9 cellular contexts compared by ENCODE assay signal in the genomic region with DNA sequence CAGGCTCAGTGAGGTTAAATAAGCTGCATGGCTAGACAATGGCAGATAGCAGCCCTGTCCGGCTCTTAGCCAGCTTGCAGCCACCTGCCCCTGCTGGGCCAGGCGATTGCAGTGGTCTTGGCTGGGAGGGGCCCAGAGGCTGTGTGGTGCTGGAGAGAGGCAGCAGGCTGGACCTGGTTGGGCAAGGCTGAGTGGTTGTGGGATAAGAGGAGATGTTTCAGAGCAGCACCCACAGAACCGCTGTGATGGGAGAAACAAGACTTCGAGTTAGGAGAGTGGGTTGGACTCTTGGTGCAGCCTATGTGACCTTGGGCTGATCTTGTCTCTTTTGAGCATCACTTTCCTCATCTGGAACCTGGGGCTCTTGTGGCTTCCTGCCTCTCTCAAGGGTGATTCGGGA. TPM values are rescaled to one million over a fixed set of nuclear protein-coding genes. Genes with fewer than 3 reads are reported as not detected.
DNase-seq lines count a peak whose midpoint lies in the region; ATAC-seq, FAIRE-seq and TF ChIP-seq lines count a peak whose summit lies in the region.
"Had no signal": no experiment of that assay in that cellular context is flagged by ENCODE, and none has a peak within 500 bp of the region (broad histone marks: within the 10 kb centered on the region; RNA-seq: fewer than 3 reads in every experiment).

No MANE protein-coding gene starts in this region.

- ATAC-seq in activated B cell treated with CpG ODN at 0.5 μM for 24 hours (ENCODE audit: low read depth) = no peak
- peak; percentile 65 for ATAC-seq in HepG2
- ATAC-seq in upper lobe of right lung = no peak
- no peak for ATAC-seq in HG03520 (IDR thresholded peaks at IDR 0.05; ENCODE audit: unreplicated experiment)

- intact Hi-C loops in activated B cell treated with CpG ODN at 0.5 μM for 24 hours (cut with micrococcal nuclease) = loop anchor here (1.0 kb wide), 2 partner anchors 7 to 14 kb away; no protein-coding TSS in a partner anchor
- intact Hi-C loops in HepG2 (cut with micrococcal nuclease; ENCODE audit: unreplicated experiment) = no loop called here
- intact Hi-C loops in upper lobe of right lung (cut with DNase I) = no loop called here

- FAIRE-seq in HepG2 (lab: Jason Lieb, UNC) = no peak

- peaks cover 64% of the 10 kb centered on the region for H3K4me1 Mint-ChIP-seq in activated B cell treated with CpG ODN at 0.5 μM for 24 hours

- no peak overlapping the region for H3K27ac ChIP-seq in HepG2 (ENCODE audit: extremely low read length, insufficient read depth, low read length)
- H3K27ac ChIP-seq in upper lobe of right lung = peak overlapping the region; percentile 32

- no peaks in the 10 kb centered on the region for H3K27me3 Mint-ChIP-seq in activated B cell treated with CpG ODN at 0.5 μM for 24 hours

- CTCF ChIA-PET in activated B cell treated with CpG ODN at 0.5 μM for 24 hours (lab: Charles Lee) = interaction anchor here (1.2 to 1.3 kb wide), 2 partner anchors 14 to 103 kb away, joined by 3 to 6 read pairs; no protein-coding TSS in a partner anchor
- CTCF ChIA-PET in HepG2 (lab: Yijun Ruan, JAX; ENCODE audit: low intra/inter-chr PET ratio, low total read pairs) = no interaction called here

- TF ChIP-seq CTCF in activated B cell treated with CpG ODN at 0.5 μM for 24 hours (IDR thresholded peaks at IDR 0.05) (no peak), HepG2 (CRISPR knock-in tag; IDR thresholded peaks at IDR 0.05) (no peak), upper lobe of right lung (IDR thresholded peaks at IDR 0.05) (no peak)

- no peaks in the 10 kb centered on the region for H3K27me3 ChIP-seq in HepG2 (ENCODE audit: control insufficient read depth in 1 of 2, insufficient read depth in 2 of 2, low read length in 2 of 2)
- no peaks in the 10 kb centered on the region for H3K27me3 ChIP-seq in upper lobe of right lung
- H3K27me3 ChIP-seq: heart left ventricle had no signal

- no peaks in the 10 kb centered on the region for H3K36me3 ChIP-seq in HepG2 (replicated peaks in 1 of 2; ENCODE audit: control insufficient read depth in 1 of 2, insufficient read depth in 2 of 2, low read length in 2 of 2)
- H3K36me3 ChIP-seq in upper lobe of right lung = no peaks in the 10 kb centered on the region
- H3K36me3 ChIP-seq: heart left ventricle had no signal

- H4K20me1 ChIP-seq in HepG2 (ENCODE audit: insufficient read depth, low read length) = no peaks in the 10 kb centered on the region

- in situ Hi-C loops in HepG2 (cut with HindIII; ENCODE audit: extremely low pct_ligation_motif_present, low pct_unique_long_range_greater_than_20kb) = no loop called here

- 30% methylated on average over 5 of the region's 5 CpGs for WGBS in HepG2 (ENCODE audit: low lambda C conversion rate)

- POLR2A ChIA-PET in activated B cell treated with CpG ODN at 0.5 μM for 24 hours (lab: Charles Lee) (interaction anchor here (1.0 to 3.3 kb wide), 4 partner anchors 13 to 101 kb away, joined by 3 to 18 read pairs (median 11); no protein-coding TSS in a partner anchor), HepG2 (lab: Yijun Ruan, JAX) (no interaction called here)

- H3K4me2 ChIP-seq in HepG2 (ENCODE audit: low read depth, low read length) = no peak overlapping the region

- no peak overlapping the region for H2AFZ ChIP-seq in HepG2 (ENCODE audit: low read length)

- H3K9ac ChIP-seq in HepG2 (ENCODE audit: insufficient read depth, low read depth, low read length) = no peak overlapping the region

- no peaks in the 10 kb centered on the region for H3K9me3 ChIP-seq in HepG2 (ENCODE audit: low read length)
- no peaks in the 10 kb centered on the region for H3K9me3 ChIP-seq in upper lobe of right lung
- H3K9me3 ChIP-seq: heart left ventricle had no signal

- DNase-seq in stimulated activated CD4-positive, alpha-beta T cell treated with anti-CD3 and anti-CD28 coated beads, Interleukin-4, amount 100 ng/mL, for 24 hours = peak; percentile 48
- no peak for DNase-seq in stimulated activated CD4-positive, alpha-beta T cell treated with anti-CD3 and anti-CD28 coated beads, Interleukin-12 subunit alpha, Interleukin-12 subunit beta, amount 100 ng/mL, for 4 hours
- DNase-seq in activated B cell treated with CpG ODN at 0.5 μM for 24 hours = no peak
- DNase-seq in HepG2 (ENCODE audit: low spot score) = no peak
- no peak for DNase-seq in upper lobe of right lung
- no peak for DNase-seq in NCI-H1436 (lab: John Stamatoyannopoulos, UW)
- DNase-seq in HK-2 (ENCODE audit: unreplicated experiment) = no peak
- DNase-seq: heart left ventricle had no signal

- H3K27ac Mint-ChIP-seq in activated B cell treated with CpG ODN at 0.5 μM for 24 hours = peak overlapping the region; percentile 79

- H3K4me1 ChIP-seq in HepG2 (ENCODE audit: insufficient read depth, low read length) (peaks cover 36% of the 10 kb centered on the region), upper lobe of right lung (peaks cover 27% of the 10 kb centered on the region)

- no peak overlapping the region for H3K4me3 ChIP-seq in HepG2 (replicated peaks in 1 of 3; ENCODE audit: insufficient read depth in 1 of 3, low read depth in 2 of 3, low read length in 3 of 3)
- no peak overlapping the region for H3K4me3 ChIP-seq in upper lobe of right lung
- H3K4me3 ChIP-seq: heart left ventricle had no signal

- TF ChIP-seq RAD21 in HepG2 (CRISPR knock-in tag; IDR thresholded peaks at IDR 0.05) = no peak

- BruUV-seq in HepG2 (replicated peaks; lab: Mats Ljungman, UMichigan) = no TSS peak

- H3K4me3 Mint-ChIP-seq in activated B cell treated with CpG ODN at 0.5 μM for 24 hours = no peak overlapping the region

- H3K79me2 ChIP-seq in HepG2 (ENCODE audit: insufficient read depth, low read length) = no peaks in the 10 kb centered on the region

- no peak for TF ChIP-seq EP300 in HepG2 (IDR thresholded peaks at IDR 0.05; ENCODE audit: low read depth in 2 of 2, low read length in 2 of 2)
- no peak for TF ChIP-seq EP300 in HepG2 (CRISPR knock-in tag; IDR thresholded peaks at IDR 0.05; ENCODE audit: borderline replicate concordance)

- TF ChIP-seq POLR2A in HepG2 (IDR thresholded peaks at IDR 0.05; ENCODE audit: insufficient read depth in 1 of 2, low read depth in 2 of 2, low read length in 2 of 2) = no peak

- no peaks in the 10 kb centered on the region for H3K9me3 Mint-ChIP-seq in activated B cell treated with CpG ODN at 0.5 μM for 24 hours

- H3K36me3 Mint-ChIP-seq in activated B cell treated with CpG ODN at 0.5 μM for 24 hours (ENCODE audit: low read depth) = no peaks in the 10 kb centered on the region

TF ChIP-seq in HepG2, 621 proteins besides CTCF, POLR2A, EP300 and RAD21 (continues in another document):
- TF ChIP-seq ZBTB38 (CRISPR knock-in tag; IDR thresholded peaks at IDR 0.05) (no peak), PHF8 (CRISPR knock-in tag; IDR thresholded peaks at IDR 0.05) (no peak), KLF6 (CRISPR knock-in tag; IDR thresholded peaks at IDR 0.05) (no peak), ADNP (CRISPR knock-in tag; IDR thresholded peaks at IDR 0.05) (no peak), HNRNPK (IDR thresholded peaks at IDR 0.05; ENCODE audit: low read depth, low read length, poor library complexity, severe bottlenecking) (no peak)
- TF ChIP-seq, protein P1, sequence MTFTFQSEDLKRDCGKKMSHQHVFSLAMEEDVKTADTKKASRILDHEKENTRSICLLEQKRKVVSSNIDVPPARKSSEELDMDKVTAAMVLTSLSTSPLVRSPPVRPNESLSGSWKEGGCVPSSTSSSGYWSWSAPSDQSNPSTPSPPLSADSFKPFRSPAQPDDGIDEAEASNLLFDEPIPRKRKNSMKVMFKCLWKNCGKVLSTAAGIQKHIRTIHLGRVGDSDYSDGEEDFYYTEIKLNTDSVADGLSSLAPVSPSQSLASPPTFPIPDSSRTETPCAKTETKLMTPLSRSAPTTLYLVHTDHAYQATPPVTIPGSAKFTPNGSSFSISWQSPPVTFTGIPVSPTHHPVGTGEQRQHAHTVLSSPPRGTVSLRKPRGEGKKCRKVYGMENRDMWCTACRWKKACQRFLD (CRISPR knock-in tag; IDR thresholded peaks at IDR 0.05; ENCODE audit: borderline replicate concordance) = no peak
- TF ChIP-seq, protein P2, sequence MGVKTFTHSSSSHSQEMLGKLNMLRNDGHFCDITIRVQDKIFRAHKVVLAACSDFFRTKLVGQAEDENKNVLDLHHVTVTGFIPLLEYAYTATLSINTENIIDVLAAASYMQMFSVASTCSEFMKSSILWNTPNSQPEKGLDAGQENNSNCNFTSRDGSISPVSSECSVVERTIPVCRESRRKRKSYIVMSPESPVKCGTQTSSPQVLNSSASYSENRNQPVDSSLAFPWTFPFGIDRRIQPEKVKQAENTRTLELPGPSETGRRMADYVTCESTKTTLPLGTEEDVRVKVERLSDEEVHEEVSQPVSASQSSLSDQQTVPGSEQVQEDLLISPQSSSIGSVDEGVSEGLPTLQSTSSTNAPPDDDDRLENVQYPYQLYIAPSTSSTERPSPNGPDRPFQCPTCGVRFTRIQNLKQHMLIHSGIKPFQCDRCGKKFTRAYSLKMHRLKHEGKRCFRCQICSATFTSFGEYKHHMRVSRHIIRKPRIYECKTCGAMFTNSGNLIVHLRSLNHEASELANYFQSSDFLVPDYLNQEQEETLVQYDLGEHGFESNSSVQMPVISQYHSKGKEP (CRISPR knock-in tag; IDR thresholded peaks at IDR 0.05) = no peak

RNA-seq across cellular contexts. Expression of a gene that starts 25.5 kb away (rescaled TPM):
- total RNA-seq in activated B cell treated with CpG ODN at 0.5 μM for 24 hours (18.8 and 19.2 TPM in 2 replicates), HepG2 (2016; rRNA removed; fragmentation: Illumina TruSeq; extraction: Trizol) (0.95 and 1.0 TPM in 2 replicates), upper lobe of right lung (34.9 TPM)
- 0.61 and 0.79 TPM in 2 replicates for total RNA-seq in HepG2 (2016; cell fraction: cytosol; rRNA removed; fragmentation: Illumina TruSeq; extraction: Trizol; ENCODE audit: low read depth)
- total RNA-seq in HepG2 (2016; cell fraction: insoluble cytoplasmic fraction; rRNA removed; fragmentation: Illumina TruSeq; extraction: Trizol) = 0.89 and 1.4 TPM in 2 replicates
- 0.79 and 1.2 TPM in 2 replicates for total RNA-seq in HepG2 (2016; cell fraction: membrane; rRNA removed; fragmentation: Illumina TruSeq; extraction: Trizol)
- 1.9 TPM in 2 replicates for total RNA-seq in HepG2 (2016; cell fraction: nucleus; rRNA removed; fragmentation: Illumina TruSeq; extraction: Trizol)
- 1.2 and 1.5 TPM in 2 replicates for polyA plus RNA-seq in HepG2 (2011; rRNA removed)
- polyA plus RNA-seq in HepG2 (2011; cell fraction: cytosol; rRNA removed) = 1.1 and 1.5 TPM in 2 replicates
- polyA plus RNA-seq in HepG2 (2011; cell fraction: nucleus; rRNA removed) = 1.1 and 1.8 TPM in 2 replicates
- 2.1 and 2.2 TPM in 2 replicates for polyA plus RNA-seq in HepG2 (2012)
- 0.49 and 0.50 TPM in 2 replicates for polyA plus RNA-seq in HepG2 (2016; cell fraction: cytosol; fragmentation: Illumina TruSeq; extraction: Trizol; ENCODE audit: low read depth)
- 0.56 and 0.70 TPM in 2 replicates for polyA plus RNA-seq in HepG2 (2016; cell fraction: insoluble cytoplasmic fraction; fragmentation: Illumina TruSeq; extraction: Trizol; ENCODE audit: low read depth)
- 0.86 and 1.2 TPM in 2 replicates for polyA plus RNA-seq in HepG2 (2016; cell fraction: membrane; fragmentation: Illumina TruSeq; extraction: Trizol; ENCODE audit: low read depth)
- 2.0 TPM in 2 replicates for polyA plus RNA-seq in HepG2 (2016; cell fraction: nucleus; fragmentation: Illumina TruSeq; extraction: Trizol; ENCODE audit: insufficient read depth, low read depth)
- 1.9 and 21.7 TPM in 2 replicates for polyA minus RNA-seq in HepG2 (2011; rRNA and poly(A)+ RNA removed; ENCODE audit: low replicate concordance)
- polyA minus RNA-seq in HepG2 (2011; cell fraction: cytosol; rRNA and poly(A)+ RNA removed) = 2.8 and 3.1 TPM in 2 replicates
- 2.7 and 3.6 TPM in 2 replicates for polyA minus RNA-seq in HepG2 (2011; cell fraction: nucleus; rRNA and poly(A)+ RNA removed)
